In the genomic region with DNA sequence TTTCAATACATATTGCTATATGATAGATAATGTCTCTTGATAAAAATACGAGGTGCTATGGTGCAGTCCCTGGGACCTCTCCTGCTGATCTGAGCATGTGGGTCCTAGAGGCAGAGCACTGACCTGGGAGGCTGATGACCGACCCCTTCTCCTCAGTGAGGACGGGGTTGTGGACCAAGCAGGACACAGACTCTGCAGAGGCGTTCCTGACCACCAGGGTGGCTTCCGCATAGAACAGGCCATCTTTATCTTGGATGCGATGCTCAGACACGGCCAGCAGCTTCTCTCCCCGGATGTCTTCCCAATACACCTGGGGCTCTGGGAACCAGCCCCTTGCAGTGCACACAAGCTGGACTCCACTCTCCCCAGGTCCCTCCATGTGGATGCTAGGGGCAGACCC, we compare ENCODE assay signal across 17 cellular contexts. TPM values are rescaled to one million over a fixed set of nuclear protein-coding genes. Genes with fewer than 3 reads are reported as not detected.
A peak's percentile ranks its signal among the peaks of the same experiment; 100 is the strongest.
DNase-seq lines count a peak whose midpoint lies in the region; ATAC-seq and TF ChIP-seq lines count a peak whose summit lies in the region.
"Had no signal": no experiment of that assay in that cellular context is flagged by ENCODE, and none has a peak within 500 bp of the region (broad histone marks: within the 10 kb centered on the region; RNA-seq: fewer than 3 reads in every experiment).

No MANE protein-coding gene starts in this region.

- TF ChIP-seq CTCF in AG09309 (IDR thresholded peaks at IDR 0.05; ENCODE audit: control insufficient read depth, insufficient read depth, low read depth, low read length, missing control alignments), result peak; percentile 2
- no peak for TF ChIP-seq CTCF in WTC11 (IDR thresholded peaks at IDR 0.05)
- TF ChIP-seq CTCF in type B pancreatic cell (conservative IDR thresholded peaks at IDR 0.05), result no peak

- H3K36me3 Mint-ChIP-seq in WTC11 (no peaks in the 10 kb centered on the region), type B pancreatic cell (no peaks in the 10 kb centered on the region)
- H3K36me3 Mint-ChIP-seq: CD4-positive, alpha-beta memory T cell had no signal

- ATAC-seq in WTC11 (peak; percentile 70), GM21786 (IDR thresholded peaks at IDR 0.05; ENCODE audit: unreplicated experiment) (no peak)
- ATAC-seq: GM12878 had no signal

- H3K9me3 Mint-ChIP-seq in WTC11 (peaks cover 8% of the 10 kb centered on the region), type B pancreatic cell (no peaks in the 10 kb centered on the region)

- H3K27ac Mint-ChIP-seq in WTC11, result no peak overlapping the region
- no peak overlapping the region for H3K27ac Mint-ChIP-seq in type B pancreatic cell
- H3K27ac Mint-ChIP-seq: B cell; CD4-positive, alpha-beta memory T cell had no signal

- peaks cover 10% of the 10 kb centered on the region; the same call in 1 of the 2 replicates for H3K4me1 Mint-ChIP-seq in WTC11
- no peaks in the 10 kb centered on the region for H3K4me1 Mint-ChIP-seq in type B pancreatic cell (ENCODE audit: unreplicated experiment)
- H3K4me1 Mint-ChIP-seq: CD4-positive, alpha-beta memory T cell had no signal

- H3K4me3 ChIP-seq in AG09309 (ENCODE audit: control insufficient read depth, low read depth, low read length) (no peak overlapping the region), H7 (ENCODE audit: insufficient read depth, low read depth, low read length) (no peak overlapping the region)
- H3K4me3 ChIP-seq: GM12878 had no signal

- H3K27me3 ChIP-seq in H7 (ENCODE audit: control insufficient read depth, insufficient read depth, low read length), result no peaks in the 10 kb centered on the region; the same call in 1 of the 2 replicates

- H3K36me3 ChIP-seq in H7 (replicated peaks; ENCODE audit: control insufficient read depth, insufficient read depth, low read length), result no peaks in the 10 kb centered on the region

- H3K4me3 Mint-ChIP-seq in WTC11 (no peak overlapping the region), type B pancreatic cell (no peak overlapping the region)
- H3K4me3 Mint-ChIP-seq: B cell; CD4-positive, alpha-beta memory T cell had no signal

- peaks cover 7% of the 10 kb centered on the region; the same call in 1 of the 2 replicates for H3K27me3 Mint-ChIP-seq in WTC11 (ENCODE audit: low read depth)
- peaks cover 44% of the 10 kb centered on the region for H3K27me3 Mint-ChIP-seq in type B pancreatic cell

- POLR2A ChIA-PET in WTC11 (lab: Charles Lee), result no interaction called here

- DNase-seq in AG09309 (ENCODE audit: low read depth) (no peak), H7 (peak; percentile 34), WTC11 (ENCODE audit: low spot score) (no peak), iPS-NIHi7 (ENCODE audit: extremely low spot score) (peak; percentile 20), NCI-H748 treated with DMSO at 0.1 percent for 48 hours (lab: John Stamatoyannopoulos, UW) (no peak), glomerular visceral epithelial cell (ENCODE audit: extremely low spot score) (no peak), type B pancreatic cell (ENCODE audit: extremely low spot score, unreplicated experiment) (no peak)
- DNase-seq: ACHN; CD4-positive, alpha-beta memory T cell; DMS79; GOT3 had no signal

- CTCF ChIA-PET in WTC11 (lab: Charles Lee), result interaction anchor here (1.2 to 4.7 kb wide), 3 partner anchors 10 to 157 kb away, joined by 3 to 20 read pairs (median 12); no protein-coding TSS in a partner anchor

TF ChIP-seq in WTC11, 78 proteins besides CTCF, POLR2A, EP300 and RAD21 (continues in another document):
- TF ChIP-seq NR3C1 (CRISPR knock-in tag; conservative IDR thresholded peaks at IDR 0.05; ENCODE audit: low read depth) (no peak), SMAD4 (CRISPR knock-in tag; IDR thresholded peaks at IDR 0.05) (no peak), OVOL2 (CRISPR knock-in tag; IDR thresholded peaks at IDR 0.05; ENCODE audit: borderline replicate concordance) (no peak), ZNF232 (CRISPR knock-in tag; IDR thresholded peaks at IDR 0.05) (no peak), GRHL2 (CRISPR knock-in tag; IDR thresholded peaks at IDR 0.05; ENCODE audit: insufficient replicate concordance, severe bottlenecking) (no peak), RORB (CRISPR knock-in tag; IDR thresholded peaks at IDR 0.05) (no peak)
- TF ChIP-seq, protein P1, sequence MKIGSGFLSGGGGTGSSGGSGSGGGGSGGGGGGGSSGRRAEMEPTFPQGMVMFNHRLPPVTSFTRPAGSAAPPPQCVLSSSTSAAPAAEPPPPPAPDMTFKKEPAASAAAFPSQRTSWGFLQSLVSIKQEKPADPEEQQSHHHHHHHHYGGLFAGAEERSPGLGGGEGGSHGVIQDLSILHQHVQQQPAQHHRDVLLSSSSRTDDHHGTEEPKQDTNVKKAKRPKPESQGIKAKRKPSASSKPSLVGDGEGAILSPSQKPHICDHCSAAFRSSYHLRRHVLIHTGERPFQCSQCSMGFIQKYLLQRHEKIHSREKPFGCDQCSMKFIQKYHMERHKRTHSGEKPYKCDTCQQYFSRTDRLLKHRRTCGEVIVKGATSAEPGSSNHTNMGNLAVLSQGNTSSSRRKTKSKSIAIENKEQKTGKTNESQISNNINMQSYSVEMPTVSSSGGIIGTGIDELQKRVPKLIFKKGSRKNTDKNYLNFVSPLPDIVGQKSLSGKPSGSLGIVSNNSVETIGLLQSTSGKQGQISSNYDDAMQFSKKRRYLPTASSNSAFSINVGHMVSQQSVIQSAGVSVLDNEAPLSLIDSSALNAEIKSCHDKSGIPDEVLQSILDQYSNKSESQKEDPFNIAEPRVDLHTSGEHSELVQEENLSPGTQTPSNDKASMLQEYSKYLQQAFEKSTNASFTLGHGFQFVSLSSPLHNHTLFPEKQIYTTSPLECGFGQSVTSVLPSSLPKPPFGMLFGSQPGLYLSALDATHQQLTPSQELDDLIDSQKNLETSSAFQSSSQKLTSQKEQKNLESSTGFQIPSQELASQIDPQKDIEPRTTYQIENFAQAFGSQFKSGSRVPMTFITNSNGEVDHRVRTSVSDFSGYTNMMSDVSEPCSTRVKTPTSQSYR (CRISPR knock-in tag; IDR thresholded peaks at IDR 0.05), result no peak
- TF ChIP-seq, protein P2, sequence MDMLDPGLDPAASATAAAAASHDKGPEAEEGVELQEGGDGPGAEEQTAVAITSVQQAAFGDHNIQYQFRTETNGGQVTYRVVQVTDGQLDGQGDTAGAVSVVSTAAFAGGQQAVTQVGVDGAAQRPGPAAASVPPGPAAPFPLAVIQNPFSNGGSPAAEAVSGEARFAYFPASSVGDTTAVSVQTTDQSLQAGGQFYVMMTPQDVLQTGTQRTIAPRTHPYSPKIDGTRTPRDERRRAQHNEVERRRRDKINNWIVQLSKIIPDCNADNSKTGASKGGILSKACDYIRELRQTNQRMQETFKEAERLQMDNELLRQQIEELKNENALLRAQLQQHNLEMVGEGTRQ (CRISPR knock-in tag; IDR thresholded peaks at IDR 0.05), result no peak
- TF ChIP-seq, protein P3, sequence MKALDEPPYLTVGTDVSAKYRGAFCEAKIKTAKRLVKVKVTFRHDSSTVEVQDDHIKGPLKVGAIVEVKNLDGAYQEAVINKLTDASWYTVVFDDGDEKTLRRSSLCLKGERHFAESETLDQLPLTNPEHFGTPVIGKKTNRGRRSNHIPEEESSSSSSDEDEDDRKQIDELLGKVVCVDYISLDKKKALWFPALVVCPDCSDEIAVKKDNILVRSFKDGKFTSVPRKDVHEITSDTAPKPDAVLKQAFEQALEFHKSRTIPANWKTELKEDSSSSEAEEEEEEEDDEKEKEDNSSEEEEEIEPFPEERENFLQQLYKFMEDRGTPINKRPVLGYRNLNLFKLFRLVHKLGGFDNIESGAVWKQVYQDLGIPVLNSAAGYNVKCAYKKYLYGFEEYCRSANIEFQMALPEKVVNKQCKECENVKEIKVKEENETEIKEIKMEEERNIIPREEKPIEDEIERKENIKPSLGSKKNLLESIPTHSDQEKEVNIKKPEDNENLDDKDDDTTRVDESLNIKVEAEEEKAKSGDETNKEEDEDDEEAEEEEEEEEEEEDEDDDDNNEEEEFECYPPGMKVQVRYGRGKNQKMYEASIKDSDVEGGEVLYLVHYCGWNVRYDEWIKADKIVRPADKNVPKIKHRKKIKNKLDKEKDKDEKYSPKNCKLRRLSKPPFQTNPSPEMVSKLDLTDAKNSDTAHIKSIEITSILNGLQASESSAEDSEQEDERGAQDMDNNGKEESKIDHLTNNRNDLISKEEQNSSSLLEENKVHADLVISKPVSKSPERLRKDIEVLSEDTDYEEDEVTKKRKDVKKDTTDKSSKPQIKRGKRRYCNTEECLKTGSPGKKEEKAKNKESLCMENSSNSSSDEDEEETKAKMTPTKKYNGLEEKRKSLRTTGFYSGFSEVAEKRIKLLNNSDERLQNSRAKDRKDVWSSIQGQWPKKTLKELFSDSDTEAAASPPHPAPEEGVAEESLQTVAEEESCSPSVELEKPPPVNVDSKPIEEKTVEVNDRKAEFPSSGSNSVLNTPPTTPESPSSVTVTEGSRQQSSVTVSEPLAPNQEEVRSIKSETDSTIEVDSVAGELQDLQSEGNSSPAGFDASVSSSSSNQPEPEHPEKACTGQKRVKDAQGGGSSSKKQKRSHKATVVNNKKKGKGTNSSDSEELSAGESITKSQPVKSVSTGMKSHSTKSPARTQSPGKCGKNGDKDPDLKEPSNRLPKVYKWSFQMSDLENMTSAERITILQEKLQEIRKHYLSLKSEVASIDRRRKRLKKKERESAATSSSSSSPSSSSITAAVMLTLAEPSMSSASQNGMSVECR (CRISPR knock-in tag; IDR thresholded peaks at IDR 0.05; ENCODE audit: borderline replicate concordance), result no peak
- TF ChIP-seq, protein P4, sequence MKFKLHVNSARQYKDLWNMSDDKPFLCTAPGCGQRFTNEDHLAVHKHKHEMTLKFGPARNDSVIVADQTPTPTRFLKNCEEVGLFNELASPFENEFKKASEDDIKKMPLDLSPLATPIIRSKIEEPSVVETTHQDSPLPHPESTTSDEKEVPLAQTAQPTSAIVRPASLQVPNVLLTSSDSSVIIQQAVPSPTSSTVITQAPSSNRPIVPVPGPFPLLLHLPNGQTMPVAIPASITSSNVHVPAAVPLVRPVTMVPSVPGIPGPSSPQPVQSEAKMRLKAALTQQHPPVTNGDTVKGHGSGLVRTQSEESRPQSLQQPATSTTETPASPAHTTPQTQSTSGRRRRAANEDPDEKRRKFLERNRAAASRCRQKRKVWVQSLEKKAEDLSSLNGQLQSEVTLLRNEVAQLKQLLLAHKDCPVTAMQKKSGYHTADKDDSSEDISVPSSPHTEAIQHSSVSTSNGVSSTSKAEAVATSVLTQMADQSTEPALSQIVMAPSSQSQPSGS (CRISPR knock-in tag; IDR thresholded peaks at IDR 0.05; ENCODE audit: borderline replicate concordance, low read depth), result no peak

RNA-seq across cellular contexts. Expression of a gene that starts 4.2 kb away (rescaled TPM):
- total RNA-seq in H7 (2014; rRNA removed; shearing (Covaris generic)), result not detected in 2 replicates
- total RNA-seq in WTC11 (2021) (not detected in 3 replicates), type B pancreatic cell (ENCODE audit: low replicate concordance) (not detected in 2 replicates)
- total RNA-seq: A172; B cell; CD4-positive, alpha-beta memory T cell; G401; HT1080 had no signal

RNA-seq across cellular contexts. Expression of a gene that starts 31.1 kb away (rescaled TPM):
- total RNA-seq in H7 (2014; rRNA removed; shearing (Covaris generic)), result not detected in 2 replicates
- total RNA-seq in WTC11 (2021), result not detected in 3 replicates
- not detected in 2 replicates for total RNA-seq in type B pancreatic cell (ENCODE audit: low replicate concordance)
- total RNA-seq: A172; B cell; CD4-positive, alpha-beta memory T cell; G401; GM12878; HT1080 had no signal

RNA-seq across cellular contexts. Expression of a gene that starts 36.9 kb away (rescaled TPM):
- 0.33 TPM in 1 of 2 replicates, not detected in the other for total RNA-seq in H7 (2014; rRNA removed; shearing (Covaris generic))
- total RNA-seq in WTC11 (2021) (2.8 to 3.9 TPM (median 3.6 TPM) in 3 replicates), type B pancreatic cell (ENCODE audit: low replicate concordance) (1.4 and 2.1 TPM in 2 replicates)
- total RNA-seq: A172, G401 had no signal

Comparison
In these comparisons a context has a peak if more than half of its experiments do, and no peak if none do; other contexts are left out.
1. DNase-seq: peak in H7 (single experiment) and iPS-NIHi7 (single experiment); none in AG09309 (single experiment), WTC11 (single experiment), NCI-H748 treated with DMSO at 0.1 percent for 48 hours (single experiment), glomerular visceral epithelial cell (single experiment) and type B pancreatic cell (single experiment).